ENCODE assay signal across 8 cellular contexts in genomic region chrX:150680974-150681373, GRCh38. TPM values are rescaled to one million over a fixed set of nuclear protein-coding genes. Genes with fewer than 3 reads are reported as not detected.
DNase-seq lines count a peak whose midpoint lies in the region; ATAC-seq and TF ChIP-seq lines count a peak whose summit lies in the region.

No MANE protein-coding gene starts in this region.

- no peak overlapping the region for H3K27ac Mint-ChIP-seq in activated naive CD8-positive, alpha-beta T cell treated with anti-CD3 and anti-CD28 coated beads, Interleukin-2, amount 50 U/mL, for 24 hours

- TF ChIP-seq CTCF in GM12873 (IDR thresholded peaks at IDR 0.05; ENCODE audit: insufficient read depth, low read depth, low read length, missing control alignments) = peak; percentile 49
- TF ChIP-seq CTCF in PC-3 (conservative IDR thresholded peaks at IDR 0.05; ENCODE audit: low read depth, low read length) = peak; percentile 85
- peak; percentile 71 for TF ChIP-seq CTCF in foreskin keratinocyte (conservative IDR thresholded peaks at IDR 0.05)

- no peak overlapping the region for H3K4me3 Mint-ChIP-seq in activated naive CD8-positive, alpha-beta T cell treated with anti-CD3 and anti-CD28 coated beads, Interleukin-2, amount 50 U/mL, for 24 hours

- H3K9ac ChIP-seq in PC-3 (ENCODE audit: low read length) = no peak overlapping the region

- no peaks in the 10 kb centered on the region for H3K27me3 Mint-ChIP-seq in activated naive CD8-positive, alpha-beta T cell treated with anti-CD3 and anti-CD28 coated beads, Interleukin-2, amount 50 U/mL, for 24 hours

- in situ Hi-C loops in ACHN (cut with HindIII; ENCODE audit: low pct_ligation_motif_present, low pct_unique_long_range_greater_than_20kb, low sequenced_read_pairs) = no loop called here

- H3K36me3 Mint-ChIP-seq in activated naive CD8-positive, alpha-beta T cell treated with anti-CD3 and anti-CD28 coated beads, Interleukin-2, amount 50 U/mL, for 24 hours (ENCODE audit: low read depth) = no peaks in the 10 kb centered on the region

- no peaks in the 10 kb centered on the region for H4K20me1 ChIP-seq in PC-3 (ENCODE audit: low read length)

- no peaks in the 10 kb centered on the region for H3K9me3 ChIP-seq in PC-3 (ENCODE audit: low read length)

- ATAC-seq in PC-3 (peak; percentile 90), foreskin keratinocyte (peak; percentile 55)
- ATAC-seq in activated naive CD8-positive, alpha-beta T cell treated with anti-CD3 and anti-CD28 coated beads, Interleukin-2, amount 50 U/mL, for 24 hours = no peak

- H3K4me1 ChIP-seq in PC-3 (ENCODE audit: insufficient read depth, low read length) (no peaks in the 10 kb centered on the region), foreskin keratinocyte (no peaks in the 10 kb centered on the region)

- H3K79me2 ChIP-seq in PC-3 (ENCODE audit: low read length) = no peaks in the 10 kb centered on the region

- no peak overlapping the region for H3K27ac ChIP-seq in PC-3 (ENCODE audit: low read length)
- H3K27ac ChIP-seq in foreskin keratinocyte = no peak overlapping the region

- no TSS peak for BruUV-seq in PC-3 (replicated peaks; lab: Mats Ljungman, UMichigan)

- POLR2A ChIA-PET in PC-3 (lab: Charles Lee; ENCODE audit: unreplicated experiment) = no interaction called here

- H3K36me3 ChIP-seq in PC-3 (ENCODE audit: low read depth, low read length) = no peaks in the 10 kb centered on the region

- intact Hi-C loops in PC-3 (cut with micrococcal nuclease) = loop anchor here (1.0 to 5.0 kb wide), 2 partner anchors 314 to 731 kb away; no protein-coding TSS in a partner anchor

- CTCF ChIA-PET in PC-3 (lab: Charles Lee) = no interaction called here

- DNase-seq in ACHN (peak; percentile 5), PC-3 (peak; percentile 66), foreskin keratinocyte (peak in 1 of 2 donors; percentile 19), kidney glomerular epithelial cell (lab: John Stamatoyannopoulos, UW) (no peak), medulla oblongata (ENCODE audit: extremely low spot score) (no peak)
- DNase-seq in central memory CD4-positive, alpha-beta T cell = no peak
- DNase-seq in activated naive CD8-positive, alpha-beta T cell treated with anti-CD3 and anti-CD28 coated beads, Interleukin-2, amount 50 U/mL, for 24 hours = no peak

- H3K4me3 ChIP-seq in PC-3 (ENCODE audit: low read length) = no peak overlapping the region

- H3K27me3 ChIP-seq in PC-3 (ENCODE audit: low read length) (no peaks in the 10 kb centered on the region), foreskin keratinocyte (no peaks in the 10 kb centered on the region)

- peak overlapping the region; percentile 60 for H3K4me2 ChIP-seq in PC-3 (ENCODE audit: low read length)

- no peaks in the 10 kb centered on the region for H3K9me3 Mint-ChIP-seq in activated naive CD8-positive, alpha-beta T cell treated with anti-CD3 and anti-CD28 coated beads, Interleukin-2, amount 50 U/mL, for 24 hours

- no peaks in the 10 kb centered on the region for H3K9me2 ChIP-seq in PC-3 (replicated peaks; ENCODE audit: low read length)

- peak overlapping the region; percentile 67 for H2AFZ ChIP-seq in PC-3 (ENCODE audit: low read length)

- H3F3A ChIP-seq in PC-3 (ENCODE audit: low read length, unreplicated experiment) = no peaks in the 10 kb centered on the region

- H3K4me1 Mint-ChIP-seq in activated naive CD8-positive, alpha-beta T cell treated with anti-CD3 and anti-CD28 coated beads, Interleukin-2, amount 50 U/mL, for 24 hours = peaks cover 2% of the 10 kb centered on the region

RNA-seq across cellular contexts. Expression of gene MTMR1, which starts 12.2 kb away (rescaled TPM):
- 31.8 and 39.0 TPM in 2 replicates for total RNA-seq in PC-3 (2014; rRNA removed)
- total RNA-seq in foreskin keratinocyte = 48.5 and 50.3 TPM in 2 replicates
- 13.7 and 15.5 TPM in 2 replicates for polyA plus RNA-seq in foreskin keratinocyte

Comparison
In these comparisons a context has a peak if more than half of its experiments do, and no peak if none do; other contexts are left out.
1. DNase-seq: peak in ACHN (single experiment) and PC-3 (single experiment); none in kidney glomerular epithelial cell (single experiment), medulla oblongata (single experiment), central memory CD4-positive, alpha-beta T cell (single experiment) and activated naive CD8-positive, alpha-beta T cell treated with anti-CD3 and anti-CD28 coated beads, Interleukin-2, amount 50 U/mL, for 24 hours (single experiment).
2. Peak in every context shown above with its lines, with median percentiles within 50 percentile points of each other: CTCF ChIP-seq.